ENCODE assay signal across 35 cellular contexts in the genomic region with DNA sequence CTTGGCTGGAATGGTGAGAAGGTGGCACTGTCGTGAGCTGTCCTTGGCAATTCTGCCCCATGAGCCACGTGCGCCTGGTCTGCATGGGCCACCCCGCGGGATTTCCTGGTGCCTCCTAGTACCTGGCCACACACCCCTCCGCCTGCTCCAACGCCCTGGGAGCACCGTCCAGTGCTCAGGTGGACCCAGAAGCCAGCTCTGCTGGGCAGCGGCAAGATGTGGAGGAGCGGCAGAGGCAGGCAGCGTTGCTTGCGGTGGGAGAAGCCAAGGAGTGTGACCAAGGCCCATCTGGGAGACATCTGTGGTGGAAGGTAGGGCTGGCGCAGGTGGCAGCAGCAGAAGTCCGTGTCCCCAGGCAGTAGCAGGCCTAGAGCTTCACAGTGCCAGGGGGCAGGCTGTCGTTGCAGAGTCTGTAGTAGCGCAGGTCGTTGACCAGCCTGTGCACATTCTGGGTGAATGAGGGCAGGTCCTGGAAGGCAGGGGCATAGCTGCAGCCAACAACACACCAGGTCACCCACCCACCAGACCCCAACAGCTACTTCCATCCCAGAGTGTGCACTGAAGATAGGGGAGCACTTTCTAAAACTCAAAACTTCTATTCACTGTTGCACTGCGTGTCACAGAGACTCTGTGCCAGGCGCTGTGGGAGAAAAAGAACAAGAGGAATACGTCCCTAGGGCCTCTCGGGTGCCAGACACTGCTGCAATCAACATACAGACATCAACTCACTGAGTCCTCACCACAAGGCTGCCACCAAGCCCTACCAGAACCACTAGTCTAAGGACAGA. TPM values are rescaled to one million over a fixed set of nuclear protein-coding genes. Genes with fewer than 3 reads are reported as not detected.
A peak's percentile ranks its signal among the peaks of the same experiment; 100 is the strongest.
DNase-seq lines count a peak whose midpoint lies in the region; ATAC-seq and TF ChIP-seq lines count a peak whose summit lies in the region.
"Had no signal": no experiment of that assay in that cellular context is flagged by ENCODE, and none has a peak within 500 bp of the region (broad histone marks: within the 10 kb centered on the region; RNA-seq: fewer than 3 reads in every experiment).

No MANE protein-coding gene starts in this region.

- H3K4me1 ChIP-seq in left ventricle myocardium inferior (no peaks in the 10 kb centered on the region), endodermal cell (ENCODE audit: control insufficient read depth, insufficient read depth, low read length) (no peaks in the 10 kb centered on the region)
- H3K4me1 ChIP-seq: right atrium auricular region, testis had no signal

- H3K4me3 ChIP-seq in left ventricle myocardium inferior (no peak overlapping the region), endodermal cell (ENCODE audit: low read length) (no peak overlapping the region)
- H3K4me3 ChIP-seq: cardiac muscle cell, lung, PC-9, right atrium auricular region, SK-N-MC, testis had no signal

- intact Hi-C loops in cardiac septum (cut with DNase I) (no loop called here), left ventricle myocardium inferior (cut with micrococcal nuclease) (no loop called here)

- H3K36me3 Mint-ChIP-seq in endodermal cell (ENCODE audit: low read depth) (peaks cover 62% of the 10 kb centered on the region), nephron progenitor cell (ENCODE audit: low read depth) (peaks cover 38% of the 10 kb centered on the region)

- DNase-seq in cardiac septum (ENCODE audit: low spot score) (peak; percentile 59), left ventricle myocardium inferior (no peak), endodermal cell (no peak), nephron progenitor cell (no peak), activated gamma-delta T cell (lab: John Stamatoyannopoulos, UW) (no peak)
- DNase-seq: ACHN; activated B cell treated with CpG ODN at 0.5 μM for 24 hours; activated CD8-positive, alpha-beta memory T cell treated with anti-CD3 and anti-CD28 coated beads, Interleukin-2, amount 10 ng/mL, durations not matched to agents 7 days and 5 days; activated naive CD4-positive, alpha-beta T cell treated with anti-CD3 and anti-CD28 coated beads, Interleukin-2, amount 10 ng/mL, durations not matched to agents 7 days and 5 days; activated T-cell treated with anti-CD3 and anti-CD28 coated beads, Interleukin-2, amount 50 U/mL, for 48 hours; CD4-positive, alpha-beta memory T cell; cortex of kidney; DMS 273 treated with DMSO at 0.1 percent for 48 hours; effector memory CD8-positive, alpha-beta T cell; NCI-H1105 treated with DMSO at 0.1 percent for 48 hours; NCI-H1930; NCI-H526; NK-92 treated with Interleukin-12 subunit alpha and Interleukin-12 subunit beta, amount 100 ng/mL, for 24 hours; PC-9; small intestine; stimulated activated naive CD8-positive, alpha-beta T cell treated with anti-CD3 and anti-CD28 coated beads, Interleukin-15, Interleukin-2, amounts not matched to agents 100 U/mL and 50 U/mL, for 24 hours; testis had no signal

- ATAC-seq in HG03045 (IDR thresholded peaks at IDR 0.05; ENCODE audit: unreplicated experiment) (no peak), GM19328 (IDR thresholded peaks at IDR 0.05; ENCODE audit: unreplicated experiment) (no peak)
- ATAC-seq: activated CD8-positive, alpha-beta memory T cell treated with anti-CD3 and anti-CD28 coated beads, Interleukin-2, amount 10 ng/mL, durations not matched to agents 7 days and 5 days; effector memory CD8-positive, alpha-beta T cell; stimulated activated naive CD8-positive, alpha-beta T cell treated with anti-CD3 and anti-CD28 coated beads, Interleukin-15, Interleukin-2, amounts not matched to agents 100 U/mL and 50 U/mL, for 24 hours had no signal

- H3K27me3 ChIP-seq in left ventricle myocardium inferior (ENCODE audit: low read depth): no peaks in the 10 kb centered on the region
- no peaks in the 10 kb centered on the region for H3K27me3 ChIP-seq in endodermal cell (ENCODE audit: control insufficient read depth, insufficient read depth, low read length, poor library complexity, severe bottlenecking)
- H3K27me3 ChIP-seq: cardiac muscle cell, right atrium auricular region, testis had no signal

- H3K36me3 ChIP-seq in left ventricle myocardium inferior (peaks cover 65% of the 10 kb centered on the region), endodermal cell (ENCODE audit: control insufficient read depth, insufficient read depth, low read length) (peaks cover 50% of the 10 kb centered on the region)

- H3K4me1 Mint-ChIP-seq in endodermal cell: peaks cover 10% of the 10 kb centered on the region
- H3K4me1 Mint-ChIP-seq in nephron progenitor cell: peaks cover 15% of the 10 kb centered on the region
- H3K4me1 Mint-ChIP-seq: activated B cell treated with CpG ODN at 0.5 μM for 24 hours; activated CD8-positive, alpha-beta memory T cell treated with anti-CD3 and anti-CD28 coated beads, Interleukin-2, amount 10 ng/mL, durations not matched to agents 7 days and 5 days; activated naive CD4-positive, alpha-beta T cell treated with anti-CD3 and anti-CD28 coated beads, Interleukin-2, amount 10 ng/mL, durations not matched to agents 7 days and 5 days; B cell had no signal

- H3K27me3 Mint-ChIP-seq in endodermal cell (ENCODE audit: insufficient read depth) (no peaks in the 10 kb centered on the region), nephron progenitor cell (ENCODE audit: low read depth, poor library complexity) (no peaks in the 10 kb centered on the region)
- H3K27me3 Mint-ChIP-seq: activated B cell treated with CpG ODN at 0.5 μM for 24 hours; activated CD8-positive, alpha-beta memory T cell treated with anti-CD3 and anti-CD28 coated beads, Interleukin-2, amount 10 ng/mL, durations not matched to agents 7 days and 5 days; activated naive CD4-positive, alpha-beta T cell treated with anti-CD3 and anti-CD28 coated beads, Interleukin-2, amount 10 ng/mL, durations not matched to agents 7 days and 5 days; B cell; CD4-positive, alpha-beta memory T cell; effector memory CD8-positive, alpha-beta T cell had no signal

- H3K27ac ChIP-seq in left ventricle myocardium inferior (replicated peaks): no peak overlapping the region
- H3K27ac ChIP-seq in endodermal cell (ENCODE audit: low read depth, low read length): no peak overlapping the region
- H3K27ac ChIP-seq: cardiac muscle cell, PC-9, right atrium auricular region, SK-N-MC, testis had no signal

- H3K27ac Mint-ChIP-seq in endodermal cell (peak overlapping the region; percentile 77), nephron progenitor cell (peak overlapping the region; percentile 42)
- H3K27ac Mint-ChIP-seq: activated B cell treated with CpG ODN at 0.5 μM for 24 hours; activated CD8-positive, alpha-beta memory T cell treated with anti-CD3 and anti-CD28 coated beads, Interleukin-2, amount 10 ng/mL, durations not matched to agents 7 days and 5 days; activated naive CD4-positive, alpha-beta T cell treated with anti-CD3 and anti-CD28 coated beads, Interleukin-2, amount 10 ng/mL, durations not matched to agents 7 days and 5 days; B cell had no signal

- H3K4me3 Mint-ChIP-seq in endodermal cell (no peak overlapping the region), nephron progenitor cell (no peak overlapping the region)
- H3K4me3 Mint-ChIP-seq: activated B cell treated with CpG ODN at 0.5 μM for 24 hours; activated CD8-positive, alpha-beta memory T cell treated with anti-CD3 and anti-CD28 coated beads, Interleukin-2, amount 10 ng/mL, durations not matched to agents 7 days and 5 days; activated naive CD4-positive, alpha-beta T cell treated with anti-CD3 and anti-CD28 coated beads, Interleukin-2, amount 10 ng/mL, durations not matched to agents 7 days and 5 days; B cell; CD4-positive, alpha-beta memory T cell; effector memory CD8-positive, alpha-beta T cell had no signal

- TF ChIP-seq CTCF in left ventricle myocardium inferior (IDR thresholded peaks at IDR 0.05; ENCODE audit: borderline replicate concordance) (no peak), endodermal cell (conservative IDR thresholded peaks at IDR 0.05) (no peak), nephron progenitor cell (IDR thresholded peaks at IDR 0.05) (no peak)

- H3K9me3 Mint-ChIP-seq in endodermal cell: no peaks in the 10 kb centered on the region
- no peaks in the 10 kb centered on the region for H3K9me3 Mint-ChIP-seq in nephron progenitor cell
- H3K9me3 Mint-ChIP-seq: activated B cell treated with CpG ODN at 0.5 μM for 24 hours; activated naive CD4-positive, alpha-beta T cell treated with anti-CD3 and anti-CD28 coated beads, Interleukin-2, amount 10 ng/mL, durations not matched to agents 7 days and 5 days; CD4-positive, alpha-beta memory T cell; effector memory CD8-positive, alpha-beta T cell had no signal

- no peak overlapping the region for H3K9ac ChIP-seq in endodermal cell (ENCODE audit: extremely low read depth, low read length, poor library complexity, severe bottlenecking)

- H3K9me3 ChIP-seq in left ventricle myocardium inferior (replicated peaks) (no peaks in the 10 kb centered on the region), endodermal cell (ENCODE audit: control insufficient read depth, low read length) (no peaks in the 10 kb centered on the region)
- H3K9me3 ChIP-seq: right atrium auricular region, testis had no signal

- WGBS in endodermal cell (ENCODE audit: insufficient coverage in 1 of 2, insufficient read length in 1 of 2), 2 experiments: 92 to 95% methylated on average over 12 to 21 of the region's 21 CpGs

RNA-seq across cellular contexts. Expression of gene GSG1L, which starts 34.9 kb away (rescaled TPM):
- total RNA-seq in cardiac septum: 8.0 TPM
- 3.4 TPM for total RNA-seq in left ventricle myocardium inferior
- under 1 TPM in 1 of 2 donors, not detected in 1; 0.24 TPM for total RNA-seq in endodermal cell
- polyA plus RNA-seq in endodermal cell (2013, experiment 1 of 2): 0.25 TPM
- 0.17 TPM for polyA plus RNA-seq in endodermal cell (2013, experiment 2 of 2)
- total RNA-seq: activated B cell treated with CpG ODN at 0.5 μM for 24 hours; activated CD8-positive, alpha-beta memory T cell treated with anti-CD3 and anti-CD28 coated beads, Interleukin-2, amount 10 ng/mL, durations not matched to agents 7 days and 5 days; B cell; cardiac muscle cell; CD4-positive, alpha-beta memory T cell; esophagus mucosa; fibroblast of villous mesenchyme; HT1080; kidney epithelial cell; mucosa of gallbladder; PC-9; T-helper 1 cell treated with Interleukin-12 subunit alpha and Interleukin-12 subunit beta and Interleukin-4 antibody, amounts not matched to agents 30 ng/mL and 1 ng/mL, for 36 hours had no signal
- polyA plus RNA-seq: cardiac muscle cell had no signal
